ENCODE assay signal across 17 cellular contexts in the genomic region with DNA sequence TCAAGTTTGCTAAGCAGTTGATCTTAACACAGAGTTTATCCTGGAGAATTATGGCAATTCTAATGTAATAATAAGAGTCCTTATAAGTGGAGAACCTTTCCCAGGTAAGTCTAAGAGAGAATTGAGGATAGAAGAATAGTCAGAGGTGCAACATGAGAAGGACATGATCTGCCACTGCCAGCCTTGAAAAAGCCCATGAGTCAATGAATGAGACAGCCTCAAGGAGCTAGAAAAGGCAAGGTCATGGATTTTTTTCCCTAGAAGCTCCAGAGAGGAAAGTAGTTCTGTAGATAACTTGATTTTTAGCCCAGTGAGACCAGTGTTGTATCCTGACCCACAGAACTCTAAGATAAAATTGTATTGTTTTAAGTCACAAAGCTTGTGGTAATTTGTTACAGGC. TPM values are rescaled to one million over a fixed set of nuclear protein-coding genes. Genes with fewer than 3 reads are reported as not detected.
DNase-seq lines count a peak whose midpoint lies in the region; ATAC-seq and TF ChIP-seq lines count a peak whose summit lies in the region.
"Had no signal": no experiment of that assay in that cellular context is flagged by ENCODE, and none has a peak within 500 bp of the region (broad histone marks: within the 10 kb centered on the region; RNA-seq: fewer than 3 reads in every experiment).

No MANE protein-coding gene starts in this region.

- no peak overlapping the region for H3K27ac ChIP-seq in mammary epithelial cell (ENCODE audit: insufficient read depth, low read depth, low read length)
- H3K27ac ChIP-seq: BLaER1 treated with 17β-estradiol and CSF1 and Interleukin-3, amounts not matched to agents 10 nM and 100 nM; HL-60 had no signal

- TF ChIP-seq CTCF in mammary epithelial cell (conservative IDR thresholded peaks at IDR 0.05 in 1 of 2, IDR thresholded peaks at IDR 0.05 in 1 of 2; ENCODE audit: extremely low read depth in 1 of 2, insufficient read depth in 1 of 2, low read depth in 1 of 2, low read length in 2 of 2) (no peak), epithelial cell of esophagus (IDR thresholded peaks at IDR 0.05; ENCODE audit: insufficient read depth, low read depth, low read length, missing control alignments) (no peak), mucosa of descending colon (IDR thresholded peaks at IDR 0.05) (no peak)

- intact Hi-C loops in mammary epithelial cell (cut with micrococcal nuclease) (loop anchor here (5.0 kb wide), 1 partner anchor 151 kb away; no protein-coding TSS in a partner anchor), mucosa of descending colon (cut with DNase I, micrococcal nuclease) (no loop called here)

- H3K4me3 ChIP-seq in mammary epithelial cell (replicated peaks in 1 of 3; ENCODE audit: insufficient read depth in 1 of 3, low read depth in 2 of 3, low read length in 3 of 3) = no peak overlapping the region
- H3K4me3 ChIP-seq in epithelial cell of esophagus (ENCODE audit: low read length) = no peak overlapping the region
- H3K4me3 ChIP-seq in mucosa of descending colon = no peak overlapping the region
- H3K4me3 ChIP-seq: BLaER1 treated with 17β-estradiol and CSF1 and Interleukin-3, amounts not matched to agents 10 nM and 100 nM; HAP-1 had no signal

- peaks cover 12% of the 10 kb centered on the region for H3K4me1 ChIP-seq in mammary epithelial cell (ENCODE audit: insufficient read depth, low read length)
- no peaks in the 10 kb centered on the region for H3K4me1 ChIP-seq in mucosa of descending colon (ENCODE audit: low read depth)
- H3K4me1 ChIP-seq: HAP-1 had no signal

- H3K9me3 ChIP-seq in mammary epithelial cell (replicated peaks; ENCODE audit: insufficient read depth, low read length) = no peaks in the 10 kb centered on the region
- H3K9me3 ChIP-seq in mucosa of descending colon = peaks cover 7% of the 10 kb centered on the region

- H3K36me3 ChIP-seq in mammary epithelial cell (ENCODE audit: insufficient read depth, low read length) = no peaks in the 10 kb centered on the region
- H3K36me3 ChIP-seq in mucosa of descending colon (ENCODE audit: low read depth) = no peaks in the 10 kb centered on the region
- H3K36me3 ChIP-seq: HAP-1 had no signal

- DNase-seq in Daoy (ENCODE audit: low read depth) = peak; percentile 34
- peak; percentile 46 for DNase-seq in HT1080 (ENCODE audit: low read depth)
- DNase-seq in mammary epithelial cell = peak; percentile 52
- DNase-seq in epithelial cell of esophagus (ENCODE audit: low read depth) = peak; percentile 62
- DNase-seq in mucosa of descending colon = no peak
- DNase-seq in H4 (ENCODE audit: low spot score) = no peak
- no peak for DNase-seq in stimulated activated CD4-positive, alpha-beta T cell treated with anti-CD3 and anti-CD28 coated beads, Interleukin-12 subunit alpha, Interleukin-12 subunit beta, amount 100 ng/mL, for 4 hours
- DNase-seq: Calu3; CD8-positive, alpha-beta T cell; DMS79 treated with DMSO at 0.1 percent for 48 hours; EL; IMR-90 had no signal

- H4K20me1 ChIP-seq in mammary epithelial cell (ENCODE audit: insufficient read depth, low read length) = no peaks in the 10 kb centered on the region
- H4K20me1 ChIP-seq: BLaER1 treated with 17β-estradiol and CSF1 and Interleukin-3, amounts not matched to agents 10 nM and 100 nM had no signal

- no peak overlapping the region for H3K4me2 ChIP-seq in mammary epithelial cell (ENCODE audit: insufficient read depth, low read depth, low read length)

- in situ Hi-C loops in mammary epithelial cell (cut with MboI; ENCODE audit: low sequenced_read_pairs in 2 of 2) = no loop called here

- H2AFZ ChIP-seq in mammary epithelial cell (ENCODE audit: low read depth, low read length) = no peak overlapping the region

- no peaks in the 10 kb centered on the region for H3K79me2 ChIP-seq in mammary epithelial cell (ENCODE audit: insufficient read depth, low read length)

- no peak overlapping the region for H3K9ac ChIP-seq in mammary epithelial cell (ENCODE audit: insufficient read depth, low read length)
- H3K9ac ChIP-seq: BLaER1 treated with 17β-estradiol and CSF1 and Interleukin-3, amounts not matched to agents 10 nM and 100 nM had no signal

- CTCF ChIA-PET in mammary epithelial cell (lab: Charles Lee; ENCODE audit: low non-redundant PET) = no interaction called here

- ATAC-seq in mucosa of descending colon = no peak
- ATAC-seq: CD8-positive, alpha-beta T cell had no signal

- no TSS peak for BruUV-seq in mammary epithelial cell (replicated peaks; lab: Mats Ljungman, UMichigan)

- H3K27me3 ChIP-seq in mammary epithelial cell (ENCODE audit: insufficient read depth, low read length) = no peaks in the 10 kb centered on the region
- H3K27me3 ChIP-seq: BLaER1 treated with 17β-estradiol and CSF1 and Interleukin-3, amounts not matched to agents 10 nM and 100 nM had no signal

- dilution Hi-C loops in mammary epithelial cell (cut with HindIII; ENCODE audit: low sequenced_read_pairs) = no loop called here

RNA-seq across cellular contexts. Expression of a gene that starts 16.9 kb away (rescaled TPM):
- not detected in 2 replicates for total RNA-seq in Daoy (2014; rRNA removed; shearing (Covaris generic))
- total RNA-seq in HT1080 (2014; rRNA removed; shearing (Covaris generic)) = not detected in 2 replicates
- polyA plus RNA-seq in HT1080 (2015; cell fraction: cytosol; rRNA removed) = not detected in 2 replicates
- 0.17 TPM in 1 of 2 replicates, not detected in the other for polyA plus RNA-seq in HT1080 (2015; cell fraction: nucleus; rRNA removed)
- total RNA-seq in mammary epithelial cell (not detected), mucosa of descending colon (10 to 100 TPM; 21.0 to 87.2 (median 85.8) TPM)
- polyA plus RNA-seq in mammary epithelial cell = not detected
- not detected for polyA minus RNA-seq in mammary epithelial cell
- total RNA-seq in H4 (2014; rRNA removed; shearing (Covaris generic)) = not detected in 2 replicates
- total RNA-seq: A172; Calu3; CD8-positive, alpha-beta T cell; H1; IMR-90 had no signal
- polyA plus RNA-seq: H1, IMR-90 had no signal

Comparison
In these comparisons a context has a peak if more than half of its experiments do, and no peak if none do; other contexts are left out.
1. DNase-seq: peak in Daoy (single experiment), HT1080 (single experiment), mammary epithelial cell (single experiment) and epithelial cell of esophagus (single experiment); none in mucosa of descending colon (0 of 3), H4 (single experiment) and stimulated activated CD4-positive, alpha-beta T cell treated with anti-CD3 and anti-CD28 coated beads, Interleukin-12 subunit alpha, Interleukin-12 subunit beta, amount 100 ng/mL, for 4 hours (single experiment).
2. RNA of a gene that starts 16.9 kb away (total RNA-seq): 21.0 to 87.2 TPM in mucosa of descending colon; not detected in Daoy, not detected in HT1080, not detected in mammary epithelial cell and not detected in H4; every median in the first group is over 10 times any median in the second.